Comparison of ENCODE assay signal across 19 cellular contexts in the genomic region with DNA sequence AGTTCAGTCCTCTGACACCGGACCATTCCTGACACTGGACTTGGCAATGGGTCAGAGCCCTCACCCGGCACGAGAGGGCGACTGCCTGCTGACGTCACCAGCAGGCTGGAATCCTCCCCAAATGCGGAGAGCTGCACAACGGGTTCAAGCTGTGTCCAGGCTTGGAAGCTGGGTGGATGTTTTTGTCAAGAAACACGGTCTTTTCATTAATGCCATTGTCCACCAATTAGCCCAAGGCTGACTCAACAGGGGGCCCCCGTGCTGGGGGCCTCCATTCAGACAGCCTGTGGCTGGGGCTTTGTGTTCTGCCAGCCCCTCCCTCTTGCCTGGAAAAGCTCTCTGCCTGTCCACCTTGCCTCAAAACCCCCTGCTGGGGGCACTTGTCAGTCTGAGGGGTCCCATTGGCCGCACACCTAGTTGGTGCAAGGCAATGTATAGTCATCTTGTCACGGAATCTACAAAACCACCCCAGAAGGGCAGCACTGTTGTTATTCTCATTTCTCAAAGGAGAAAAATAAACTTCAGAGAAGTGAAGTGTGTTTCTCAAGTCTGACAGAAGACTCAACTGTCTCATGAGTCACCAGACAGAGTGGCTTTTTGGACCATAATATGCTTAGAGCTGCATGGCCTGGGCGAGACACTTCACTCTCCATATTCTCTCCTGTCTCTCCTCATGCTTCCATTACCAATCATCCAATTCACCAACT. TPM values are rescaled to one million over a fixed set of nuclear protein-coding genes. Genes with fewer than 3 reads are reported as not detected.
DNase-seq lines count a peak whose midpoint lies in the region; FAIRE-seq and TF ChIP-seq lines count a peak whose summit lies in the region.
"Had no signal": no experiment of that assay in that cellular context is flagged by ENCODE, and none has a peak within 500 bp of the region (broad histone marks: within the 10 kb centered on the region; RNA-seq: fewer than 3 reads in every experiment).

No MANE protein-coding gene starts in this region.

- in situ Hi-C loops in GM13976 (cut with MboI; ENCODE audit: low sequenced_read_pairs, unreplicated experiment), result no loop called here

- TF ChIP-seq CTCF in astrocyte (IDR thresholded peaks at IDR 0.05; ENCODE audit: insufficient read depth, low read depth, low read length), result no peak
- no peak for TF ChIP-seq CTCF in smooth muscle cell (IDR thresholded peaks at IDR 0.05; ENCODE audit: borderline replicate concordance, insufficient read depth, poor library complexity, severe bottlenecking)
- no peak for TF ChIP-seq CTCF in GM13976 (IDR thresholded peaks at IDR 0.05; ENCODE audit: borderline replicate concordance, control extremely low read depth, extremely low read depth, insufficient read depth, missing control alignments)

- H3K9me3 ChIP-seq in HUES6 (ENCODE audit: control insufficient read depth, insufficient read depth, low read depth, low read length), result no peaks in the 10 kb centered on the region
- no peaks in the 10 kb centered on the region for H3K9me3 ChIP-seq in astrocyte (ENCODE audit: insufficient read depth, low read depth, low read length)
- no peaks in the 10 kb centered on the region for H3K9me3 ChIP-seq in iPS-20b (ENCODE audit: insufficient read depth, low read depth, low read length)
- no peaks in the 10 kb centered on the region for H3K9me3 ChIP-seq in smooth muscle cell (replicated peaks; ENCODE audit: low read depth)
- H3K9me3 ChIP-seq: BLaER1 treated with 17β-estradiol and CSF1 and Interleukin-3, amounts not matched to agents 10 nM and 100 nM; breast epithelium; suprapubic skin had no signal

- H3K27me3 ChIP-seq in HUES6 (ENCODE audit: control insufficient read depth, insufficient read depth, low read length) (peaks cover 7% of the 10 kb centered on the region), astrocyte (ENCODE audit: insufficient read depth, low read length) (peaks cover 2% of the 10 kb centered on the region), iPS-20b (ENCODE audit: insufficient read depth, low read length) (peaks cover 38% of the 10 kb centered on the region), smooth muscle cell (ENCODE audit: low read depth) (peaks cover 8% of the 10 kb centered on the region)
- H3K27me3 ChIP-seq: breast epithelium, suprapubic skin had no signal

- H4K20me1 ChIP-seq in astrocyte (ENCODE audit: insufficient read depth, low read length) (no peaks in the 10 kb centered on the region), smooth muscle cell (ENCODE audit: low read depth) (no peaks in the 10 kb centered on the region)

- H3K79me2 ChIP-seq in astrocyte (ENCODE audit: insufficient read depth, low read length), result no peaks in the 10 kb centered on the region
- no peaks in the 10 kb centered on the region for H3K79me2 ChIP-seq in smooth muscle cell (ENCODE audit: low read depth)

- peaks cover 4% of the 10 kb centered on the region for H3F3A ChIP-seq in smooth muscle cell (ENCODE audit: low read depth)

- WGBS in smooth muscle cell (ENCODE audit: low lambda C conversion rate), result 21% methylated on average over 12 of the region's 12 CpGs

- no peak for FAIRE-seq in astrocyte (lab: Jason Lieb, UNC)

- H2AFZ ChIP-seq in astrocyte (ENCODE audit: low read depth, low read length) (peak overlapping the region; percentile 17), smooth muscle cell (ENCODE audit: low read depth) (no peak overlapping the region)

- H3K36me3 Mint-ChIP-seq in astrocyte (ENCODE audit: low read depth, unreplicated experiment), result no peaks in the 10 kb centered on the region

- peak overlapping the region; percentile 67 for H3K4me3 Mint-ChIP-seq in astrocyte (ENCODE audit: unreplicated experiment)
- H3K4me3 Mint-ChIP-seq: nephron had no signal

- H3K9ac ChIP-seq in HUES6 (ENCODE audit: low read length), result peak overlapping the region; percentile 6
- no peak overlapping the region for H3K9ac ChIP-seq in astrocyte (ENCODE audit: low read length)
- H3K9ac ChIP-seq in iPS-20b (ENCODE audit: low read depth, low read length), result no peak overlapping the region
- H3K9ac ChIP-seq in smooth muscle cell (ENCODE audit: low read depth), result no peak overlapping the region
- H3K9ac ChIP-seq: BLaER1 treated with 17β-estradiol and CSF1 and Interleukin-3, amounts not matched to agents 10 nM and 100 nM had no signal

- DNase-seq in astrocyte (ENCODE audit: low read depth) (no peak), smooth muscle cell (lab: John Stamatoyannopoulos, UW; ENCODE audit: unreplicated experiment) (no peak), GM13976 (ENCODE audit: low spot score) (no peak), NCI-H1092 (lab: John Stamatoyannopoulos, UW) (no peak), GM19238 (ENCODE audit: insufficient read length, low spot score) (no peak)
- DNase-seq: activated CD4-positive, CD25-positive, alpha-beta regulatory T cell treated with anti-CD3 and anti-CD28 coated beads, Interleukin-2, amount 50 U/mL, for 72 hours; activated CD8-positive, alpha-beta memory T cell treated with anti-CD3 and anti-CD28 coated beads, Interleukin-2, amount 50 U/mL, for 4 hours; activated naive CD4-positive, alpha-beta T cell treated with anti-CD3 and anti-CD28 coated beads, Interleukin-2, amount 50 U/mL, for 16 hours; left ventricle myocardium superior; NCI-H2171; stimulated activated CD4-positive, alpha-beta T cell treated with anti-CD3 and anti-CD28 coated beads, Interleukin-2, amount 100 ng/mL, for 48 hours; T-helper 1 cell had no signal

- H3K4me1 ChIP-seq in HUES6 (ENCODE audit: control insufficient read depth, insufficient read depth, low read length), result peaks cover 44% of the 10 kb centered on the region
- peaks cover 11% of the 10 kb centered on the region for H3K4me1 ChIP-seq in astrocyte (ENCODE audit: insufficient read depth, low read length)
- peaks cover 15% of the 10 kb centered on the region for H3K4me1 ChIP-seq in iPS-20b (ENCODE audit: insufficient read depth, low read length)
- H3K4me1 ChIP-seq in smooth muscle cell (ENCODE audit: low read depth), result no peaks in the 10 kb centered on the region
- H3K4me1 ChIP-seq: BLaER1 treated with 17β-estradiol and CSF1 and Interleukin-3, amounts not matched to agents 10 nM and 100 nM; breast epithelium had no signal

- H3K27ac ChIP-seq in HUES6 (ENCODE audit: low read depth, low read length), result no peak overlapping the region
- H3K27ac ChIP-seq in astrocyte (ENCODE audit: low read depth, low read length), result no peak overlapping the region
- H3K27ac ChIP-seq in iPS-20b (ENCODE audit: low read length), result no peak overlapping the region
- peak overlapping the region; percentile 5 for H3K27ac ChIP-seq in smooth muscle cell (ENCODE audit: low read depth)
- H3K27ac ChIP-seq: BLaER1 treated with 17β-estradiol and CSF1 and Interleukin-3, amounts not matched to agents 10 nM and 100 nM; suprapubic skin had no signal

- H3K36me3 ChIP-seq in HUES6 (ENCODE audit: control insufficient read depth, insufficient read depth, low read length) (no peaks in the 10 kb centered on the region), astrocyte (ENCODE audit: insufficient read depth, low read length) (no peaks in the 10 kb centered on the region), iPS-20b (ENCODE audit: insufficient read depth, low read depth, low read length) (no peaks in the 10 kb centered on the region), smooth muscle cell (ENCODE audit: low read depth) (no peaks in the 10 kb centered on the region)
- H3K36me3 ChIP-seq: BLaER1 treated with 17β-estradiol and CSF1 and Interleukin-3, amounts not matched to agents 10 nM and 100 nM; breast epithelium; suprapubic skin had no signal

- H3K4me1 Mint-ChIP-seq in astrocyte (ENCODE audit: low read depth, unreplicated experiment), result peaks cover 11% of the 10 kb centered on the region
- H3K4me1 Mint-ChIP-seq: nephron had no signal

- peaks cover 16% of the 10 kb centered on the region for H3K27me3 Mint-ChIP-seq in astrocyte (ENCODE audit: low read depth, unreplicated experiment)

- no peak overlapping the region for H3K4me3 ChIP-seq in HUES6 (ENCODE audit: low read depth, low read length)
- no peak overlapping the region for H3K4me3 ChIP-seq in astrocyte (ENCODE audit: insufficient read depth, low read depth, low read length)
- peak overlapping the region; percentile 16; the same call in 1 of the 2 replicates for H3K4me3 ChIP-seq in iPS-20b (ENCODE audit: low read length)
- no peak overlapping the region for H3K4me3 ChIP-seq in smooth muscle cell
- H3K4me3 ChIP-seq: BLaER1 treated with 17β-estradiol and CSF1 and Interleukin-3, amounts not matched to agents 10 nM and 100 nM; breast epithelium; suprapubic skin had no signal

- H3K4me2 ChIP-seq in astrocyte (ENCODE audit: low read length) (peak overlapping the region; percentile 57), smooth muscle cell (peak overlapping the region; percentile 64)
- H3K4me2 ChIP-seq: BLaER1 treated with 17β-estradiol and CSF1 and Interleukin-3, amounts not matched to agents 10 nM and 100 nM had no signal

- peak overlapping the region; percentile 63 for H3K27ac Mint-ChIP-seq in astrocyte (ENCODE audit: unreplicated experiment)
- H3K27ac Mint-ChIP-seq: nephron had no signal

- H3K9me3 Mint-ChIP-seq in astrocyte (ENCODE audit: unreplicated experiment), result peaks cover 3% of the 10 kb centered on the region
- H3K9me3 Mint-ChIP-seq: nephron had no signal

RNA-seq across cellular contexts. Expression of a gene that starts 24.6 kb away (rescaled TPM):
- total RNA-seq in astrocyte (52.3 and 56.4 TPM in 2 replicates), smooth muscle cell (28.5 and 47.5 TPM in 2 replicates)
- polyA plus RNA-seq in smooth muscle cell, result 126 and 128 TPM in 2 replicates

RNA-seq across cellular contexts. Expression of a gene that starts 24.7 kb away (rescaled TPM):
- not detected in 2 replicates for total RNA-seq in astrocyte
- not detected in 2 replicates for total RNA-seq in smooth muscle cell
- polyA plus RNA-seq in smooth muscle cell, result not detected in 2 replicates
- total RNA-seq: breast epithelium, left ventricle myocardium superior, right cardiac atrium, suprapubic skin had no signal

RNA-seq across cellular contexts. Expression of a gene that starts 41.9 kb away (rescaled TPM):
- total RNA-seq in astrocyte (6.6 and 6.9 TPM in 2 replicates), smooth muscle cell (2.6 and 3.4 TPM in 2 replicates)
- polyA plus RNA-seq in smooth muscle cell, result 3.7 and 4.4 TPM in 2 replicates
